13 cellular contexts compared by ENCODE assay signal in genomic region chr6:85458782-85459181, GRCh38. TPM values are rescaled to one million over a fixed set of nuclear protein-coding genes. Genes with fewer than 3 reads are reported as not detected.
DNase-seq lines count a peak whose midpoint lies in the region; FAIRE-seq and TF ChIP-seq lines count a peak whose summit lies in the region.
"Had no signal": no experiment of that assay in that cellular context is flagged by ENCODE, and none has a peak within 500 bp of the region (broad histone marks: within the 10 kb centered on the region; RNA-seq: fewer than 3 reads in every experiment).

No MANE protein-coding gene starts in this region.

- H3K4ac ChIP-seq in H1 (replicated peaks; ENCODE audit: insufficient read length, low read depth, low read length): no peak overlapping the region

- H3K27me3 ChIP-seq in H1 (replicated peaks in 1 of 4; ENCODE audit: control insufficient read depth in 3 of 4, extremely low read depth in 1 of 4, insufficient read depth in 3 of 4, low read length in 3 of 4): 0 out of 7 replicates have a peak, but pooled peaks cover 0 to 2% (median 0%) of the 10 kb centered on the region in 4 experiments
- H3K27me3 ChIP-seq in skeletal muscle satellite cell (ENCODE audit: control insufficient read depth, insufficient read depth, low read length): no peaks in the 10 kb centered on the region

- 0 out of 3 replicates have a peak, but pooled peaks of 1 of the 2 experiments have one; percentile 56 for TF ChIP-seq EP300 in H1 (IDR thresholded peaks at IDR 0.05; ENCODE audit: borderline replicate concordance in 1 of 2, low read depth in 2 of 2, low read length in 2 of 2)

- H2BK5ac ChIP-seq in H1 (ENCODE audit: low read depth, low read length): no peak overlapping the region

- no peak overlapping the region for H2BK15ac ChIP-seq in H1 (ENCODE audit: low read length)

- CTCF ChIA-PET in HEK293 (lab: Yijun Ruan, JAX) (interaction anchor here (1.0 kb wide), 1 partner anchor 24 kb away, joined by 7 read pairs; no protein-coding TSS in a partner anchor), H1 (lab: Charles Lee; ENCODE audit: partially characterized antibody) (interaction anchor here (1.3 to 3.4 kb wide), 3 partner anchors 9 to 103 kb away, joined by 4 to 22 read pairs (median 4); partner anchors contain the start of gene NT5E)

- no peak overlapping the region for H3K4me3 ChIP-seq in HEK293 (ENCODE audit: low read depth, low read length)
- H3K4me3 ChIP-seq in SK-N-MC: no peak overlapping the region
- no peak overlapping the region; a peak in 1 of 8 replicates for H3K4me3 ChIP-seq in H1 (ENCODE audit: extremely low read depth in 1 of 4, insufficient read depth in 2 of 4, low read depth in 3 of 4, low read length in 4 of 4)
- H3K4me3 ChIP-seq in skeletal muscle satellite cell (ENCODE audit: low read length): peak overlapping the region; percentile 20

- H3K27ac ChIP-seq in HEK293 (ENCODE audit: extremely low read depth, low read depth, low read length) (no peak overlapping the region), SK-N-MC (peak overlapping the region; percentile 2; the same call in 1 of the 2 replicates), H1 (ENCODE audit: low read depth, low read length) (no peak overlapping the region)

- DNase-seq in SK-N-MC (ENCODE audit: low read depth, low spot score) (no peak), H1 (ENCODE audit: low read depth in 1 of 2, low spot score in 2 of 2) (no peak), HT-29 (ENCODE audit: low spot score) (no peak), midbrain (lab: John Stamatoyannopoulos, UW) (no peak), GM19239 (ENCODE audit: insufficient read length, low spot score) (no peak), HK-2 (ENCODE audit: unreplicated experiment) (no peak)
- DNase-seq: head of caudate nucleus, NCI-H187 treated with DMSO at 0.1 percent for 48 hours, SHP77 treated with DMSO at 0.1 percent for 48 hours, substantia nigra had no signal

- peak overlapping the region in 1 of 2 experiments; percentile 24; a peak in 1 of 4 replicates for H3K4me2 ChIP-seq in H1 (ENCODE audit: insufficient read depth in 1 of 2, low read depth in 2 of 2, low read length in 2 of 2)
- peak overlapping the region; percentile 80 for H3K4me2 ChIP-seq in skeletal muscle satellite cell (ENCODE audit: low read length)

- H4K5ac ChIP-seq in H1 (ENCODE audit: insufficient read length, low read depth, low read length): no peak overlapping the region

- H4K8ac ChIP-seq in H1 (ENCODE audit: extremely low read depth, insufficient read depth, low read length): no peak overlapping the region

- H3K23me2 ChIP-seq in H1 (ENCODE audit: low read depth, low read length): no peaks in the 10 kb centered on the region

- POLR2A ChIA-PET in HEK293 (lab: Yijun Ruan, JAX): interaction anchor here (2.2 kb wide), 1 partner anchor 9 kb away, joined by 7 read pairs; the partner anchor contains the start of gene NT5E
- POLR2A ChIA-PET in H1 (lab: Charles Lee; ENCODE audit: partially characterized antibody): interaction anchor here (0.6 to 2.7 kb wide), 3 partner anchors 9 to 1133 kb away, joined by 3 to 15 read pairs (median 3); partner anchors contain the start of gene NT5E

- H2AK5ac ChIP-seq in H1 (ENCODE audit: low read depth, low read length): no peak overlapping the region

- TF ChIP-seq POLR2A in H1 (IDR thresholded peaks at IDR 0.05; ENCODE audit: control extremely low read depth in 1 of 2, low read depth in 2 of 2, low read length in 2 of 2): no peak

- no peak overlapping the region for H3K23ac ChIP-seq in H1 (ENCODE audit: insufficient read length)

- no peak overlapping the region for H3K14ac ChIP-seq in H1 (ENCODE audit: insufficient read length)

- H3K9ac ChIP-seq in SK-N-MC (ENCODE audit: insufficient read length) (no peak overlapping the region), H1 (replicated peaks in 1 of 4; ENCODE audit: extremely low read depth in 1 of 4, low read depth in 3 of 4, low read length in 3 of 4) (no peak overlapping the region), skeletal muscle satellite cell (ENCODE audit: low read depth, low read length) (peak overlapping the region; percentile 80)

- H3K36me3 ChIP-seq in HEK293 (ENCODE audit: control insufficient read depth in 2 of 2, insufficient read depth in 1 of 2, low read length in 2 of 2): no peaks in the 10 kb centered on the region
- no peaks in the 10 kb centered on the region for H3K36me3 ChIP-seq in SK-N-MC (ENCODE audit: insufficient read depth, low read length)
- no peaks in the 10 kb centered on the region for H3K36me3 ChIP-seq in H1 (ENCODE audit: control insufficient read depth in 2 of 4, insufficient read depth in 4 of 4, low read length in 3 of 4)
- peaks cover 63% of the 10 kb centered on the region for H3K36me3 ChIP-seq in skeletal muscle satellite cell (ENCODE audit: insufficient read depth, low read length)

- no peaks in the 10 kb centered on the region for H3K9me3 ChIP-seq in HEK293 (ENCODE audit: control insufficient read depth, insufficient read depth, low read depth, low read length)
- no peaks in the 10 kb centered on the region for H3K9me3 ChIP-seq in SK-N-MC (ENCODE audit: low read depth, low read length)
- no peaks in the 10 kb centered on the region for H3K9me3 ChIP-seq in H1 (ENCODE audit: insufficient read depth in 2 of 2, low read depth in 1 of 2, low read length in 1 of 2)
- H3K9me3 ChIP-seq in skeletal muscle satellite cell (replicated peaks; ENCODE audit: low read length): no peaks in the 10 kb centered on the region

- H3K18ac ChIP-seq in H1 (ENCODE audit: extremely low read depth, low read length): no peak overlapping the region

- H4K91ac ChIP-seq in H1 (replicated peaks; ENCODE audit: insufficient read length, low read length): no peak overlapping the region

- H2BK20ac ChIP-seq in H1 (ENCODE audit: low read length): no peak overlapping the region

- H3K4me1 ChIP-seq in HEK293 (ENCODE audit: control insufficient read depth, insufficient read depth, low read length) (0 out of 2 replicates have a peak, but pooled peaks cover 4% of the 10 kb centered on the region), H1 (replicated peaks in 1 of 4; ENCODE audit: control insufficient read depth in 3 of 4, insufficient read depth in 4 of 4, low read length in 3 of 4) (peaks cover 0 to 10% (median 3%) of the 10 kb centered on the region in 4 experiments; a peak in 4 of 7 replicates), skeletal muscle satellite cell (ENCODE audit: control insufficient read depth, insufficient read depth, low read length) (peaks cover 98% of the 10 kb centered on the region)

- no peaks in the 10 kb centered on the region for H3K79me1 ChIP-seq in H1 (ENCODE audit: low read depth, low read length)

- no peak overlapping the region for H2BK12ac ChIP-seq in H1 (ENCODE audit: low read depth, low read length)

- no peak overlapping the region for H3K56ac ChIP-seq in H1 (replicated peaks; ENCODE audit: insufficient read length, low read depth, low read length)

- no peak overlapping the region for H2BK120ac ChIP-seq in H1 (replicated peaks; ENCODE audit: low read depth, low read length)

- TF ChIP-seq CTCF in HEK293 (tag by site-specific recombination; IDR thresholded peaks at IDR 0.05): no peak
- no peak for TF ChIP-seq CTCF in H1 (IDR thresholded peaks at IDR 0.05; ENCODE audit: control extremely low read depth in 1 of 3, insufficient read depth in 1 of 3, low read depth in 1 of 3, low read length in 3 of 3)

- 84% methylated on average over 3 of the region's 3 CpGs; no CpG with 5 or more reads in 1 of the 2 experiments for WGBS in H1 (ENCODE audit: extremely low coverage in 1 of 2, insufficient coverage in 1 of 2, insufficient read length in 1 of 2, insufficient replicate concordance in 2 of 2, low coverage in 1 of 2, low lambda C conversion rate in 2 of 2, missing lambda C conversion rate in 1 of 2), 2 experiments

- no peaks in the 10 kb centered on the region for H3K79me2 ChIP-seq in H1 (ENCODE audit: control insufficient read depth in 1 of 2, insufficient read depth in 2 of 2, low read length in 2 of 2)

- FAIRE-seq in H1 (lab: Jason Lieb, UNC) (no peak), GM19239 (lab: Jason Lieb, UNC) (no peak)
- FAIRE-seq: bronchial epithelial cell had no signal

- H4K20me1 ChIP-seq in H1 (replicated peaks in 1 of 2; ENCODE audit: control insufficient read depth in 1 of 2, insufficient read depth in 2 of 2, low read length in 2 of 2): no peaks in the 10 kb centered on the region

- no peak overlapping the region for H2AFZ ChIP-seq in H1 (ENCODE audit: low read length)

- TF ChIP-seq RAD21 in H1 (IDR thresholded peaks at IDR 0.05 in 1 of 2, conservative IDR thresholded peaks at IDR 0.05 in 1 of 2; ENCODE audit: low read depth in 2 of 2, low read length in 2 of 2): no peak

TF ChIP-seq in HEK293, 187 proteins besides CTCF, POLR2A, EP300 and RAD21 (continues in another document):
- TF ChIP-seq ZNF560 (tag by site-specific recombination; IDR thresholded peaks at IDR 0.05; ENCODE audit: borderline replicate concordance) (no peak), ZIC2 (tag by site-specific recombination; IDR thresholded peaks at IDR 0.05) (0 out of 2 replicates have a peak, but pooled peaks have one; percentile 15), ZNF133 (tag by site-specific recombination; IDR thresholded peaks at IDR 0.05) (no peak), TCF7L2 (IDR thresholded peaks at IDR 0.05; ENCODE audit: borderline replicate concordance, low read depth, low read length) (no peak)

TF ChIP-seq in H1, 55 proteins besides CTCF, POLR2A, EP300 and RAD21 (continues in another document):
- TF ChIP-seq CREB1 (IDR thresholded peaks at IDR 0.05): no peak
- no peak for TF ChIP-seq JUND (IDR thresholded peaks at IDR 0.05; ENCODE audit: low read length)
- TF ChIP-seq TAF1 (IDR thresholded peaks at IDR 0.05; ENCODE audit: low read depth, low read length): no peak
- no peak for TF ChIP-seq RBBP5 (IDR thresholded peaks at IDR 0.05; ENCODE audit: borderline replicate concordance, low read depth, low read length)
- TF ChIP-seq TEAD4 (IDR thresholded peaks at IDR 0.05; ENCODE audit: low read depth, low read length): peak; percentile 89
- no peak for TF ChIP-seq SIX5 (IDR thresholded peaks at IDR 0.05; ENCODE audit: low read depth, low read length)
- TF ChIP-seq CTBP2 (IDR thresholded peaks at IDR 0.05; ENCODE audit: borderline replicate concordance, insufficient read depth, insufficient read length, low read length): no peak
- TF ChIP-seq POU5F1 (IDR thresholded peaks at IDR 0.05; ENCODE audit: low read depth, low read length): no peak

RNA-seq across cellular contexts. Expression of gene NT5E, which starts 8.9 kb away (rescaled TPM):
- total RNA-seq in H1 (2021; fragmentation: NEBNext Ultra II Directional; extraction: Animal tissue kit (Norgen Biotek cat#: 25700)): 1.1 and 1.5 TPM in 2 replicates
- polyA plus RNA-seq in H1 (2011; rRNA removed): 0.74 and 1.3 TPM in 2 replicates
- 0.61 TPM for polyA plus RNA-seq in H1 (2011; cell fraction: cytosol; rRNA removed)
- polyA plus RNA-seq in H1 (2011; cell fraction: nucleus; rRNA removed): 1.7 TPM
- 0.68 to 1.6 TPM (median 0.88 TPM) in 4 replicates for polyA plus RNA-seq in H1 (2012, experiment 1 of 2)
- 0.22 TPM for polyA plus RNA-seq in H1 (2012, experiment 2 of 2)
- 3.0 TPM for polyA plus RNA-seq in H1 (2013, experiment 1 of 2)
- 3.1 TPM for polyA plus RNA-seq in H1 (2013, experiment 2 of 2)
- polyA minus RNA-seq in H1 (2011; rRNA and poly(A)+ RNA removed): 0.38 and 2.9 TPM in 2 replicates
- not detected for polyA minus RNA-seq in H1 (2011; cell fraction: cytosol; rRNA and poly(A)+ RNA removed)
- 1.3 TPM for polyA minus RNA-seq in H1 (2011; cell fraction: nucleus; rRNA and poly(A)+ RNA removed)
- total RNA-seq in skeletal muscle satellite cell (2012; rRNA removed): 342 and 377 TPM in 2 replicates
- total RNA-seq in HT-29 (2014; rRNA removed; shearing (Covaris generic)): 57.4 and 74.7 TPM in 2 replicates

Comparison
In these comparisons a context has a peak if more than half of its experiments do, and no peak if none do; other contexts are left out.
1. RNA of gene NT5E, which starts 8.9 kb away (total RNA-seq): 57.4 to 74.7 TPM in HT-29; 1.1 to 1.5 TPM in H1; every median in the first group is over 10 times any median in the second.